ENCODE assay signal across 19 cellular contexts in the genomic region with DNA sequence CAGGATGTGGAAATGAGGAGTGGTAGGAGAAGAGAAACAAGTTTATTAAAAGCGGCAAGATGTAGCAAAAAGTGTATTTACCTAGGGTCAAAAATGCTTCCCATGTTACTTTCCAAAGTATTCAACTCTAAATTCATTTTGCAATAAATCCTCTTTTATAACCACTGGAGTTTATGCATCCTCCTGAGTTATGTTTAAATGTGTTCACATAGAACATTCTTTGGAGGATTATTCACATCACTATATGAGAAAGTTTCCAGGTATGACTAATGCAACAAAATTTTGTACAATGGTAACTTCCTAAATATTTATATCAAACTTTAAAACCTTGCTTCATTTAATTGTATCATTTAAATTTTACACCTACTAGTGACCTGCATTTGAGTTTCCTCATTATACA.
DNase-seq lines count a peak whose midpoint lies in the region; ATAC-seq, FAIRE-seq and TF ChIP-seq lines count a peak whose summit lies in the region.
"Had no signal": no experiment of that assay in that cellular context is flagged by ENCODE, and none has a peak within 500 bp of the region (broad histone marks: within the 10 kb centered on the region; RNA-seq: fewer than 3 reads in every experiment).

No MANE protein-coding gene starts in this region.

- no peak overlapping the region for H3K27ac Mint-ChIP-seq in CD4-positive, alpha-beta T cell

- TF ChIP-seq EP300 in HepG2 (IDR thresholded peaks at IDR 0.05; ENCODE audit: low read depth in 2 of 2, low read length in 2 of 2) (no peak), HepG2 (CRISPR knock-in tag; IDR thresholded peaks at IDR 0.05; ENCODE audit: borderline replicate concordance) (no peak)

- intact Hi-C loops in CD4-positive, alpha-beta T cell (cut with DNase I, micrococcal nuclease), result no loop called here
- intact Hi-C loops in HepG2 (cut with micrococcal nuclease; ENCODE audit: unreplicated experiment), result no loop called here

- H4K20me1 ChIP-seq in HepG2 (ENCODE audit: insufficient read depth, low read length), result no peaks in the 10 kb centered on the region

- no peaks in the 10 kb centered on the region for H3K36me3 Mint-ChIP-seq in CD4-positive, alpha-beta T cell (ENCODE audit: low read depth)

- H3K27ac ChIP-seq in CD4-positive, alpha-beta T cell (ENCODE audit: low read depth, low read length), result no peak overlapping the region
- no peak overlapping the region for H3K27ac ChIP-seq in HepG2 (ENCODE audit: extremely low read length, insufficient read depth, low read length)
- H3K27ac ChIP-seq: coronary artery, HL-60, left lung, parathyroid adenoma had no signal

- no peak for TF ChIP-seq CTCF in AG04449 (IDR thresholded peaks at IDR 0.05; ENCODE audit: insufficient read depth, low read length, missing control alignments)
- TF ChIP-seq CTCF in astrocyte of the spinal cord (IDR thresholded peaks at IDR 0.05; ENCODE audit: low read depth, low read length), result no peak
- no peak for TF ChIP-seq CTCF in CD4-positive, alpha-beta T cell (IDR thresholded peaks at IDR 0.05)
- no peak for TF ChIP-seq CTCF in HepG2 (CRISPR knock-in tag; IDR thresholded peaks at IDR 0.05)

- ATAC-seq in CD4-positive, alpha-beta T cell (ENCODE audit: poor library complexity), result no peak
- no peak for ATAC-seq in HepG2
- ATAC-seq: left lung, Panc1 had no signal

- no peak for TF ChIP-seq RAD21 in HepG2 (CRISPR knock-in tag; IDR thresholded peaks at IDR 0.05)

- H3K9me3 Mint-ChIP-seq in CD4-positive, alpha-beta T cell, result peaks cover 12% of the 10 kb centered on the region

- no peak overlapping the region for H3K4me3 Mint-ChIP-seq in CD4-positive, alpha-beta T cell

- H3K27me3 ChIP-seq in CD4-positive, alpha-beta T cell (ENCODE audit: control insufficient read depth, insufficient read depth, low read length), result no peaks in the 10 kb centered on the region
- no peaks in the 10 kb centered on the region for H3K27me3 ChIP-seq in HepG2 (ENCODE audit: control insufficient read depth in 1 of 2, insufficient read depth in 2 of 2, low read length in 2 of 2)
- H3K27me3 ChIP-seq: left lung had no signal

- no peak for FAIRE-seq in HepG2 (lab: Jason Lieb, UNC)

- in situ Hi-C loops in astrocyte of the spinal cord (cut with HindIII; ENCODE audit: low sequenced_read_pairs), result no loop called here
- in situ Hi-C loops in HepG2 (cut with HindIII; ENCODE audit: extremely low pct_ligation_motif_present, low pct_unique_long_range_greater_than_20kb), result no loop called here

- no peaks in the 10 kb centered on the region for H3K27me3 Mint-ChIP-seq in CD4-positive, alpha-beta T cell

- POLR2A ChIA-PET in AG04449 (lab: Yijun Ruan, JAX) (no interaction called here), HepG2 (lab: Yijun Ruan, JAX) (no interaction called here)
- POLR2A ChIA-PET in CD4-positive, alpha-beta T cell (lab: Charles Lee), result no interaction called here

- WGBS in HepG2 (ENCODE audit: low lambda C conversion rate), result 5% methylated on average over 1 of the region's 1 CpG

- H3K4me2 ChIP-seq in HepG2 (ENCODE audit: low read depth, low read length), result no peak overlapping the region

- H2AFZ ChIP-seq in HepG2 (ENCODE audit: low read length), result no peak overlapping the region
- H2AFZ ChIP-seq: parathyroid adenoma had no signal

- no peaks in the 10 kb centered on the region for H3K79me2 ChIP-seq in HepG2 (ENCODE audit: insufficient read depth, low read length)
- H3K79me2 ChIP-seq: parathyroid adenoma had no signal

- H3K4me1 ChIP-seq in HepG2 (ENCODE audit: insufficient read depth, low read length), result no peaks in the 10 kb centered on the region
- H3K4me1 ChIP-seq: left lung, parathyroid adenoma had no signal

- H3K9me3 ChIP-seq in CD4-positive, alpha-beta T cell (ENCODE audit: control insufficient read depth, low read length), result peaks cover 6% of the 10 kb centered on the region
- H3K9me3 ChIP-seq in HepG2 (ENCODE audit: low read length), result peaks cover 94% of the 10 kb centered on the region
- H3K9me3 ChIP-seq: left lung had no signal

- H3K4me3 ChIP-seq in AG04449 (ENCODE audit: low read depth, low read length) (no peak overlapping the region), astrocyte of the spinal cord (ENCODE audit: low read depth, low read length) (no peak overlapping the region), HepG2 (replicated peaks in 1 of 3; ENCODE audit: insufficient read depth in 1 of 3, low read depth in 2 of 3, low read length in 3 of 3) (no peak overlapping the region)
- H3K4me3 ChIP-seq: coronary artery, left lung had no signal

- H3K4me1 Mint-ChIP-seq in CD4-positive, alpha-beta T cell (ENCODE audit: low read depth), result no peaks in the 10 kb centered on the region

- BruUV-seq in HepG2 (replicated peaks; lab: Mats Ljungman, UMichigan), result no TSS peak

- CTCF ChIA-PET in AG04449 (lab: Yijun Ruan, JAX) (no interaction called here), HepG2 (lab: Yijun Ruan, JAX; ENCODE audit: low intra/inter-chr PET ratio, low total read pairs) (no interaction called here)
- CTCF ChIA-PET in CD4-positive, alpha-beta T cell (lab: Charles Lee), result no interaction called here

- DNase-seq in AG04449 (ENCODE audit: low read depth, low spot score) (peak; percentile 34), HS-27A (ENCODE audit: low read depth) (peak; percentile 56), astrocyte of the spinal cord (ENCODE audit: low read depth, low spot score) (peak; percentile 67), hepatic stellate cell (ENCODE audit: low spot score) (peak; percentile 14), HepG2 (ENCODE audit: low spot score) (no peak), foreskin melanocyte (no peak), HuH-7 (ENCODE audit: low spot score) (no peak)
- DNase-seq in CD4-positive, alpha-beta T cell, result no peak
- DNase-seq: activated effector memory CD4-positive, alpha-beta T cell treated with anti-CD3 and anti-CD28 coated beads, Interleukin-2, amount 50 U/mL, for 16 hours; Calu3; erythroblast; left lung; NCI-H146; NCI-H524 treated with DMSO at 0.1 percent for 48 hours; stimulated activated naive CD4-positive, alpha-beta T cell had no signal

- H3K9ac ChIP-seq in HepG2 (ENCODE audit: insufficient read depth, low read depth, low read length), result no peak overlapping the region
- H3K9ac ChIP-seq: parathyroid adenoma had no signal

- no peak for TF ChIP-seq POLR2A in HepG2 (IDR thresholded peaks at IDR 0.05; ENCODE audit: insufficient read depth in 1 of 2, low read depth in 2 of 2, low read length in 2 of 2)

- no peaks in the 10 kb centered on the region for H3K36me3 ChIP-seq in HepG2 (replicated peaks in 1 of 2; ENCODE audit: control insufficient read depth in 1 of 2, insufficient read depth in 2 of 2, low read length in 2 of 2)
- H3K36me3 ChIP-seq: left lung had no signal

TF ChIP-seq in HepG2, 621 proteins besides CTCF, POLR2A, EP300 and RAD21 (continues in another document):
- TF ChIP-seq GATA4 (IDR thresholded peaks at IDR 0.05; ENCODE audit: borderline replicate concordance, low read depth) (no peak), ZBTB39 (CRISPR knock-in tag; IDR thresholded peaks at IDR 0.05) (no peak), ZNF674 (CRISPR knock-in tag; IDR thresholded peaks at IDR 0.05; ENCODE audit: low read depth) (no peak), ZNF12 (CRISPR knock-in tag; IDR thresholded peaks at IDR 0.05) (no peak), EED (CRISPR knock-in tag; IDR thresholded peaks at IDR 0.05) (no peak), ZNF333 (CRISPR knock-in tag; IDR thresholded peaks at IDR 0.05; ENCODE audit: borderline replicate concordance) (no peak), TP53 (CRISPR knock-in tag; conservative IDR thresholded peaks at IDR 0.05) (no peak), ESRRA (CRISPR knock-in tag; IDR thresholded peaks at IDR 0.05; ENCODE audit: low read depth) (no peak), ZNF589 (CRISPR knock-in tag; conservative IDR thresholded peaks at IDR 0.05) (no peak), RNF2 (conservative IDR thresholded peaks at IDR 0.05; ENCODE audit: low read depth) (no peak), HOXD1 (CRISPR knock-in tag; IDR thresholded peaks at IDR 0.05) (no peak), SATB2 (CRISPR knock-in tag; IDR thresholded peaks at IDR 0.05) (no peak), TCF7L2 (IDR thresholded peaks at IDR 0.05; ENCODE audit: low read depth, low read length) (no peak)
- TF ChIP-seq, protein P1, sequence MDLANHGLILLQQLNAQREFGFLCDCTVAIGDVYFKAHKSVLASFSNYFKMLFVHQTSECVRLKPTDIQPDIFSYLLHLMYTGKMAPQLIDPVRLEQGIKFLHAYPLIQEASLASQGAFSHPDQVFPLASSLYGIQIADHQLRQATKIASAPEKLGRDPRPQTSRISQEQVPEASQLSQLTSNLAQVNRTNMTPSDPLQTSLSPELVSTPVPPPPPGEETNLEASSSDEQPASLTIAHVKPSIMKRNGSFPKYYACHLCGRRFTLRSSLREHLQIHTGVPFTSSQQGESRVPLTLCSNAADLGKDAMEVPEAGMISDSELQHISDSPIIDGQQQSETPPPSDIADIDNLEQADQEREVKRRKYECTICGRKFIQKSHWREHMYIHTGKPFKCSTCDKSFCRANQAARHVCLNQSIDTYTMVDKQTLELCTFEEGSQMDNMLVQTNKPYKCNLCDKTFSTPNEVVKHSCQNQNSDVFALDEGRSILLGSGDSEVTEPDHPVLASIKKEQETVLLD (CRISPR knock-in tag; IDR thresholded peaks at IDR 0.05; ENCODE audit: low read depth), result no peak

Comparison
In these comparisons a context has a peak if more than half of its experiments do, and no peak if none do; other contexts are left out.
1. DNase-seq: peak in AG04449 (single experiment), HS-27A (single experiment), astrocyte of the spinal cord (single experiment) and hepatic stellate cell (single experiment); none in CD4-positive, alpha-beta T cell (0 of 10), HepG2 (single experiment), foreskin melanocyte (single experiment) and HuH-7 (single experiment).